ENCODE assay signal across 9 cellular contexts in genomic region chr3:11558918-11559815, GRCh38.
DNase-seq lines count a peak whose midpoint lies in the region; ATAC-seq and TF ChIP-seq lines count a peak whose summit lies in the region.
"Had no signal": no experiment of that assay in that cellular context is flagged by ENCODE, and none has a peak within 500 bp of the region (broad histone marks: within the 10 kb centered on the region; RNA-seq: fewer than 3 reads in every experiment).

No MANE protein-coding gene starts in this region.

- H3K36me3 Mint-ChIP-seq in activated CD4-positive, alpha-beta memory T cell treated with anti-CD3 and anti-CD28 coated beads, Interleukin-2, amount 10 ng/mL, durations not matched to agents 7 days and 5 days (ENCODE audit: low read depth): peaks cover 29% of the 10 kb centered on the region

- peaks cover 98 to 100% (median 100%) of the 10 kb centered on the region in 11 experiments for H4K20me1 ChIP-seq in BLaER1 treated with 17β-estradiol and CSF1 and Interleukin-3, amounts not matched to agents 10 nM and 100 nM

- peak overlapping the region; percentile 6 to 87 (median 73); a peak in 19 of 22 replicates for H3K4me2 ChIP-seq in BLaER1 treated with 17β-estradiol and CSF1 and Interleukin-3, amounts not matched to agents 10 nM and 100 nM

- peak; percentile 14 for DNase-seq in left ventricle myocardium inferior
- DNase-seq in sciatic nerve (ENCODE audit: low spot score): peak; percentile 61
- DNase-seq in activated CD4-positive, alpha-beta memory T cell treated with anti-CD3 and anti-CD28 coated beads, Interleukin-2, amount 10 ng/mL, durations not matched to agents 7 days and 5 days: no peak
- DNase-seq in GDM1 (lab: John Stamatoyannopoulos, UW): no peak
- DNase-seq: PC-3 had no signal

- no peaks in the 10 kb centered on the region for H3K9me3 ChIP-seq in BLaER1 treated with 17β-estradiol and CSF1 and Interleukin-3, amounts not matched to agents 10 nM and 100 nM (replicated peaks in 1 of 11)
- H3K9me3 ChIP-seq in left ventricle myocardium inferior (replicated peaks): no peaks in the 10 kb centered on the region

- CTCF ChIA-PET in activated CD4-positive, alpha-beta memory T cell treated with anti-CD3 and anti-CD28 coated beads, Interleukin-2, amount 10 ng/mL, durations not matched to agents 7 days and 5 days (lab: Charles Lee): no interaction called here

- H3K27me3 ChIP-seq in BLaER1 treated with 17β-estradiol and CSF1 and Interleukin-3, amounts not matched to agents 10 nM and 100 nM: no peaks in the 10 kb centered on the region
- H3K27me3 ChIP-seq in left ventricle myocardium inferior (ENCODE audit: low read depth): no peaks in the 10 kb centered on the region

- no peak overlapping the region for H3K4me3 Mint-ChIP-seq in activated CD4-positive, alpha-beta memory T cell treated with anti-CD3 and anti-CD28 coated beads, Interleukin-2, amount 10 ng/mL, durations not matched to agents 7 days and 5 days

- peak overlapping the region in 7 of 11 experiments; percentile 3 to 47 (median 34); a peak in 7 of 22 replicates for H3K9ac ChIP-seq in BLaER1 treated with 17β-estradiol and CSF1 and Interleukin-3, amounts not matched to agents 10 nM and 100 nM

- peaks cover 31 to 89% (median 78%) of the 10 kb centered on the region in 10 experiments for H3K4me1 ChIP-seq in BLaER1 treated with 17β-estradiol and CSF1 and Interleukin-3, amounts not matched to agents 10 nM and 100 nM
- H3K4me1 ChIP-seq in left ventricle myocardium inferior: peaks cover 100% of the 10 kb centered on the region

- no peaks in the 10 kb centered on the region for H3K27me3 Mint-ChIP-seq in activated CD4-positive, alpha-beta memory T cell treated with anti-CD3 and anti-CD28 coated beads, Interleukin-2, amount 10 ng/mL, durations not matched to agents 7 days and 5 days

- H3K9me3 Mint-ChIP-seq in activated CD4-positive, alpha-beta memory T cell treated with anti-CD3 and anti-CD28 coated beads, Interleukin-2, amount 10 ng/mL, durations not matched to agents 7 days and 5 days: no peaks in the 10 kb centered on the region

- no peak overlapping the region for H3K27ac Mint-ChIP-seq in activated CD4-positive, alpha-beta memory T cell treated with anti-CD3 and anti-CD28 coated beads, Interleukin-2, amount 10 ng/mL, durations not matched to agents 7 days and 5 days

- peak overlapping the region in 5 of 11 experiments; percentile 18 to 47 (median 32); a peak in 6 of 22 replicates for H3K27ac ChIP-seq in BLaER1 treated with 17β-estradiol and CSF1 and Interleukin-3, amounts not matched to agents 10 nM and 100 nM
- H3K27ac ChIP-seq in angular gyrus (ENCODE audit: low read depth, low read length): peak overlapping the region; percentile 72
- peak overlapping the region; percentile 83 for H3K27ac ChIP-seq in left ventricle myocardium inferior (replicated peaks)

- POLR2A ChIA-PET in activated CD4-positive, alpha-beta memory T cell treated with anti-CD3 and anti-CD28 coated beads, Interleukin-2, amount 10 ng/mL, durations not matched to agents 7 days and 5 days (lab: Charles Lee): interaction anchor here (2.1 kb wide), 1 partner anchor 84 kb away, joined by 4 read pairs; the partner anchor contains the start of gene VGLL4

- H3K36me3 ChIP-seq in BLaER1 treated with 17β-estradiol and CSF1 and Interleukin-3, amounts not matched to agents 10 nM and 100 nM: peaks cover 87 to 100% (median 97%) of the 10 kb centered on the region in 11 experiments
- H3K36me3 ChIP-seq in left ventricle myocardium inferior: peaks cover 44% of the 10 kb centered on the region

- peak; percentile 9 for TF ChIP-seq CTCF in left ventricle myocardium inferior (IDR thresholded peaks at IDR 0.05; ENCODE audit: borderline replicate concordance)

- H3K4me3 ChIP-seq in BLaER1 treated with 17β-estradiol and CSF1 and Interleukin-3, amounts not matched to agents 10 nM and 100 nM: peak overlapping the region in 1 of 10 experiments; percentile 10; a peak in 1 of 20 replicates
- H3K4me3 ChIP-seq in left ventricle myocardium inferior: no peak overlapping the region

- H3K4me1 Mint-ChIP-seq in activated CD4-positive, alpha-beta memory T cell treated with anti-CD3 and anti-CD28 coated beads, Interleukin-2, amount 10 ng/mL, durations not matched to agents 7 days and 5 days: no peaks in the 10 kb centered on the region

- no peak for ATAC-seq in sciatic nerve
- ATAC-seq in GM19463 (IDR thresholded peaks at IDR 0.05; ENCODE audit: unreplicated experiment): no peak
- ATAC-seq in HG02571 (IDR thresholded peaks at IDR 0.05; ENCODE audit: unreplicated experiment): no peak
- ATAC-seq: PC-3 had no signal

- intact Hi-C loops in left ventricle myocardium inferior (cut with micrococcal nuclease) (no loop called here), sciatic nerve (cut with DNase I) (no loop called here)

Comparison
In these comparisons a context has a peak if more than half of its experiments do, and no peak if none do; other contexts are left out.
1. DNase-seq: peak in left ventricle myocardium inferior (single experiment) and sciatic nerve (single experiment); none in activated CD4-positive, alpha-beta memory T cell treated with anti-CD3 and anti-CD28 coated beads, Interleukin-2, amount 10 ng/mL, durations not matched to agents 7 days and 5 days (single experiment) and GDM1 (single experiment).